9 cellular contexts compared by ENCODE assay signal in genomic region chr20:51542894-51543788, GRCh38. TPM values are rescaled to one million over a fixed set of nuclear protein-coding genes. Genes with fewer than 3 reads are reported as not detected.
A peak's percentile ranks its signal among the peaks of the same experiment; 100 is the strongest.
DNase-seq lines count a peak whose midpoint lies in the region; ATAC-seq and TF ChIP-seq lines count a peak whose summit lies in the region.
"Had no signal": no experiment of that assay in that cellular context is flagged by ENCODE, and none has a peak within 500 bp of the region (broad histone marks: within the 10 kb centered on the region; RNA-seq: fewer than 3 reads in every experiment).

No MANE protein-coding gene starts in this region.

- no peaks in the 10 kb centered on the region for H3K9me3 Mint-ChIP-seq in activated naive CD4-positive, alpha-beta T cell treated with anti-CD3 and anti-CD28 coated beads, Interleukin-2, amount 10 ng/mL, durations not matched to agents 7 days and 5 days

- H3K4me1 Mint-ChIP-seq in activated naive CD4-positive, alpha-beta T cell treated with anti-CD3 and anti-CD28 coated beads, Interleukin-2, amount 10 ng/mL, durations not matched to agents 7 days and 5 days = peaks cover 39% of the 10 kb centered on the region

- in situ Hi-C loops in astrocyte of the cerebellum (cut with HindIII; ENCODE audit: low sequenced_read_pairs) = no loop called here

- H3K27me3 ChIP-seq in lower lobe of right lung (ENCODE audit: low read depth) = peaks cover 16% of the 10 kb centered on the region
- no peaks in the 10 kb centered on the region for H3K27me3 ChIP-seq in upper lobe of right lung

- peak overlapping the region; percentile 23 for H3K4me3 ChIP-seq in astrocyte of the cerebellum (ENCODE audit: low read depth, low read length)
- peak overlapping the region; percentile 57 for H3K4me3 ChIP-seq in lower lobe of right lung
- peak overlapping the region; percentile 58 for H3K4me3 ChIP-seq in upper lobe of right lung

- peaks cover 42% of the 10 kb centered on the region for H3K27me3 Mint-ChIP-seq in activated naive CD4-positive, alpha-beta T cell treated with anti-CD3 and anti-CD28 coated beads, Interleukin-2, amount 10 ng/mL, durations not matched to agents 7 days and 5 days

- H3K36me3 ChIP-seq in lower lobe of right lung = no peaks in the 10 kb centered on the region
- H3K36me3 ChIP-seq in upper lobe of right lung = no peaks in the 10 kb centered on the region

- H3K27ac ChIP-seq in lower lobe of right lung = no peak overlapping the region
- H3K27ac ChIP-seq in upper lobe of right lung = no peak overlapping the region

- H3K27ac Mint-ChIP-seq in activated naive CD4-positive, alpha-beta T cell treated with anti-CD3 and anti-CD28 coated beads, Interleukin-2, amount 10 ng/mL, durations not matched to agents 7 days and 5 days = peak overlapping the region; percentile 76

- H3K9me3 ChIP-seq in lower lobe of right lung (no peaks in the 10 kb centered on the region), upper lobe of right lung (no peaks in the 10 kb centered on the region)
- H3K9me3 ChIP-seq: mucosa of descending colon had no signal

- H3K4me3 Mint-ChIP-seq in activated naive CD4-positive, alpha-beta T cell treated with anti-CD3 and anti-CD28 coated beads, Interleukin-2, amount 10 ng/mL, durations not matched to agents 7 days and 5 days = peak overlapping the region; percentile 76

- TF ChIP-seq CTCF in astrocyte of the cerebellum (IDR thresholded peaks at IDR 0.05; ENCODE audit: low read depth, low read length, missing control alignments) (no peak), lower lobe of right lung (IDR thresholded peaks at IDR 0.05) (no peak), upper lobe of right lung (IDR thresholded peaks at IDR 0.05) (no peak)

- no peak for DNase-seq in activated naive CD4-positive, alpha-beta T cell treated with anti-CD3 and anti-CD28 coated beads, Interleukin-2, amount 10 ng/mL, durations not matched to agents 7 days and 5 days
- no peak for DNase-seq in activated naive CD4-positive, alpha-beta T cell treated with Interleukin-2 at 50 U/mL for 16 hours
- DNase-seq in astrocyte of the cerebellum (ENCODE audit: low read depth) = no peak
- no peak for DNase-seq in lower lobe of right lung
- DNase-seq in upper lobe of right lung = no peak
- DNase-seq in NCI-H446 (lab: John Stamatoyannopoulos, UW) = no peak
- no peak for DNase-seq in NCI-H2107 (lab: John Stamatoyannopoulos, UW)

- intact Hi-C loops in lower lobe of right lung (cut with DNase I) = no loop called here
- intact Hi-C loops in upper lobe of right lung (cut with DNase I) = no loop called here

- peaks cover 29% of the 10 kb centered on the region for H3K36me3 Mint-ChIP-seq in activated naive CD4-positive, alpha-beta T cell treated with anti-CD3 and anti-CD28 coated beads, Interleukin-2, amount 10 ng/mL, durations not matched to agents 7 days and 5 days

- ATAC-seq in lower lobe of right lung (peak; percentile 2 to 6), upper lobe of right lung (no peak), GM21737 (IDR thresholded peaks at IDR 0.05; ENCODE audit: unreplicated experiment) (no peak)

- H3K4me1 ChIP-seq in lower lobe of right lung = peaks cover 26% of the 10 kb centered on the region
- H3K4me1 ChIP-seq in upper lobe of right lung = peaks cover 21% of the 10 kb centered on the region

- CTCF ChIA-PET in activated naive CD4-positive, alpha-beta T cell treated with anti-CD3 and anti-CD28 coated beads, Interleukin-2, amount 10 ng/mL, durations not matched to agents 7 days and 5 days (lab: Charles Lee) = interaction anchor here (1.0 to 4.0 kb wide), 11 partner anchors 8 to 157 kb away, joined by 3 to 24 read pairs (median 5); no protein-coding TSS in a partner anchor

RNA-seq across cellular contexts. Expression of gene NFATC2, which starts 0.6 kb away (rescaled TPM):
- total RNA-seq in lower lobe of right lung (6.6 TPM), upper lobe of right lung (7.6 TPM)

Comparison
In these comparisons a context has a peak if more than half of its experiments do, and no peak if none do; other contexts are left out.
1. ATAC-seq: peak in lower lobe of right lung (2 of 2); none in upper lobe of right lung (single experiment) and GM21737 (single experiment).
2. Peak in every context shown above with its lines, with median percentiles within 50 percentile points of each other: H3K4me3 ChIP-seq.